8 cellular contexts compared by ENCODE assay signal in genomic region chr4:85370400-85371032, GRCh38.
DNase-seq lines count a peak whose midpoint lies in the region; ATAC-seq and TF ChIP-seq lines count a peak whose summit lies in the region.

No MANE protein-coding gene starts in this region.

- H2AK5ac ChIP-seq in trophoblast cell (ENCODE audit: low read length): no peak overlapping the region

- no peak overlapping the region for H2BK12ac ChIP-seq in trophoblast cell (ENCODE audit: low read length)

- no peak overlapping the region for H3K27ac Mint-ChIP-seq in activated naive CD4-positive, alpha-beta T cell treated with anti-CD3 and anti-CD28 coated beads, Interleukin-2, amount 10 ng/mL, durations not matched to agents 7 days and 5 days

- peaks cover 3% of the 10 kb centered on the region; the same call in 1 of the 2 replicates for H3K27me3 ChIP-seq in SJSA1 (replicated peaks)
- no peaks in the 10 kb centered on the region for H3K27me3 ChIP-seq in trophoblast cell (ENCODE audit: insufficient read depth, low read length)

- H4K91ac ChIP-seq in trophoblast cell (ENCODE audit: low read depth, low read length): no peak overlapping the region

- H3K4me3 ChIP-seq in SJSA1 (no peak overlapping the region), fibroblast of pulmonary artery (replicated peaks; ENCODE audit: low read depth, low read length) (no peak overlapping the region), trophoblast cell (ENCODE audit: low read depth, low read length) (no peak overlapping the region)

- whole genome bisulfite sequencing in trophoblast cell (ENCODE audit: extremely low coverage, insufficient coverage, insufficient read length): no CpG with 5 or more reads among the region's 5 CpGs

- no peaks in the 10 kb centered on the region for H3K36me3 ChIP-seq in SJSA1
- no peaks in the 10 kb centered on the region for H3K36me3 ChIP-seq in trophoblast cell (ENCODE audit: control insufficient read depth in 1 of 2, insufficient read depth in 2 of 2, low read length in 2 of 2)

- H3K9me3 Mint-ChIP-seq in activated naive CD4-positive, alpha-beta T cell treated with anti-CD3 and anti-CD28 coated beads, Interleukin-2, amount 10 ng/mL, durations not matched to agents 7 days and 5 days: no peaks in the 10 kb centered on the region

- H2BK120ac ChIP-seq in trophoblast cell (ENCODE audit: insufficient read depth, low read length, poor library complexity): no peak overlapping the region

- H3K27me3 Mint-ChIP-seq in activated naive CD4-positive, alpha-beta T cell treated with anti-CD3 and anti-CD28 coated beads, Interleukin-2, amount 10 ng/mL, durations not matched to agents 7 days and 5 days: no peaks in the 10 kb centered on the region

- no peak overlapping the region for H3K23ac ChIP-seq in trophoblast cell (ENCODE audit: low read length)

- H3K4me3 Mint-ChIP-seq in activated naive CD4-positive, alpha-beta T cell treated with anti-CD3 and anti-CD28 coated beads, Interleukin-2, amount 10 ng/mL, durations not matched to agents 7 days and 5 days: no peak overlapping the region

- no peak overlapping the region for H4K8ac ChIP-seq in trophoblast cell (ENCODE audit: low read depth, low read length)

- H3K4me1 ChIP-seq in SJSA1 (replicated peaks) (no peaks in the 10 kb centered on the region), trophoblast cell (ENCODE audit: control insufficient read depth in 1 of 2, insufficient read depth in 2 of 2, low read length in 2 of 2) (no peaks in the 10 kb centered on the region)

- H4K12ac ChIP-seq in trophoblast cell (ENCODE audit: low read depth, low read length): no peak overlapping the region

- no peak overlapping the region for H3K27ac ChIP-seq in SJSA1
- no peak overlapping the region for H3K27ac ChIP-seq in trophoblast cell (ENCODE audit: low read depth, low read length)

- peak; percentile 94 for TF ChIP-seq CTCF in fibroblast of pulmonary artery (IDR thresholded peaks at IDR 0.05; ENCODE audit: low read length, missing control alignments)

- no peaks in the 10 kb centered on the region for H3K4me1 Mint-ChIP-seq in activated naive CD4-positive, alpha-beta T cell treated with anti-CD3 and anti-CD28 coated beads, Interleukin-2, amount 10 ng/mL, durations not matched to agents 7 days and 5 days

- H3K4me2 ChIP-seq in trophoblast cell (ENCODE audit: low read length): peak overlapping the region; percentile 9

- ATAC-seq in GM21737 (IDR thresholded peaks at IDR 0.05; ENCODE audit: unreplicated experiment): peak; percentile 89

- H3K9me3 ChIP-seq in SJSA1 (replicated peaks) (no peaks in the 10 kb centered on the region), trophoblast cell (ENCODE audit: insufficient read depth, low read depth, low read length) (no peaks in the 10 kb centered on the region)

- no peak overlapping the region for H2BK5ac ChIP-seq in trophoblast cell (ENCODE audit: low read depth, low read length, poor library complexity)

- no peaks in the 10 kb centered on the region for H3K79me1 ChIP-seq in trophoblast cell (ENCODE audit: low read length)

- CTCF ChIA-PET in activated naive CD4-positive, alpha-beta T cell treated with anti-CD3 and anti-CD28 coated beads, Interleukin-2, amount 10 ng/mL, durations not matched to agents 7 days and 5 days (lab: Charles Lee): interaction anchor here (0.6 to 0.7 kb wide), 2 partner anchors 33 to 1692 kb away, joined by 3 read pairs; no protein-coding TSS in a partner anchor

- no peak overlapping the region for H3K18ac ChIP-seq in trophoblast cell (ENCODE audit: low read length)

- no peak overlapping the region for H3K9ac ChIP-seq in trophoblast cell (ENCODE audit: low read length)

- peak; percentile 21 for DNase-seq in activated naive CD4-positive, alpha-beta T cell treated with anti-CD3 and anti-CD28 coated beads, Interleukin-2, amount 10 ng/mL, durations not matched to agents 7 days and 5 days
- no peak for DNase-seq in activated naive CD4-positive, alpha-beta T cell (lab: John Stamatoyannopoulos, UW)
- DNase-seq in HuH-7 (ENCODE audit: low spot score) (peak; percentile 3), SJSA1 (ENCODE audit: low read depth in 1 of 2, low spot score in 2 of 2) (peak; percentile 33 to 39), fibroblast of pulmonary artery (ENCODE audit: low read depth) (peak; percentile 64), trophoblast cell (peak; percentile 19 to 65), cerebellar nuclear complex (lab: John Stamatoyannopoulos, UW) (no peak)

- no peaks in the 10 kb centered on the region for H3K36me3 Mint-ChIP-seq in activated naive CD4-positive, alpha-beta T cell treated with anti-CD3 and anti-CD28 coated beads, Interleukin-2, amount 10 ng/mL, durations not matched to agents 7 days and 5 days

- H3K14ac ChIP-seq in trophoblast cell (ENCODE audit: low read length): no peak overlapping the region

- H2AFZ ChIP-seq in trophoblast cell (ENCODE audit: insufficient read depth, low read length, poor library complexity): no peak overlapping the region

- H3K79me2 ChIP-seq in trophoblast cell (ENCODE audit: control insufficient read depth, insufficient read depth, low read length, poor library complexity): no peaks in the 10 kb centered on the region

- no peak overlapping the region for H3K4ac ChIP-seq in trophoblast cell (ENCODE audit: low read depth, low read length)

Comparison
In these comparisons a context has a peak if more than half of its experiments do, and no peak if none do; other contexts are left out.
1. DNase-seq: peak in activated naive CD4-positive, alpha-beta T cell treated with anti-CD3 and anti-CD28 coated beads, Interleukin-2, amount 10 ng/mL, durations not matched to agents 7 days and 5 days (single experiment), HuH-7 (single experiment), SJSA1 (2 of 2), fibroblast of pulmonary artery (single experiment) and trophoblast cell (2 of 2); none in activated naive CD4-positive, alpha-beta T cell (0 of 4) and cerebellar nuclear complex (0 of 2).